8 cellular contexts compared by ENCODE assay signal in the genomic region with DNA sequence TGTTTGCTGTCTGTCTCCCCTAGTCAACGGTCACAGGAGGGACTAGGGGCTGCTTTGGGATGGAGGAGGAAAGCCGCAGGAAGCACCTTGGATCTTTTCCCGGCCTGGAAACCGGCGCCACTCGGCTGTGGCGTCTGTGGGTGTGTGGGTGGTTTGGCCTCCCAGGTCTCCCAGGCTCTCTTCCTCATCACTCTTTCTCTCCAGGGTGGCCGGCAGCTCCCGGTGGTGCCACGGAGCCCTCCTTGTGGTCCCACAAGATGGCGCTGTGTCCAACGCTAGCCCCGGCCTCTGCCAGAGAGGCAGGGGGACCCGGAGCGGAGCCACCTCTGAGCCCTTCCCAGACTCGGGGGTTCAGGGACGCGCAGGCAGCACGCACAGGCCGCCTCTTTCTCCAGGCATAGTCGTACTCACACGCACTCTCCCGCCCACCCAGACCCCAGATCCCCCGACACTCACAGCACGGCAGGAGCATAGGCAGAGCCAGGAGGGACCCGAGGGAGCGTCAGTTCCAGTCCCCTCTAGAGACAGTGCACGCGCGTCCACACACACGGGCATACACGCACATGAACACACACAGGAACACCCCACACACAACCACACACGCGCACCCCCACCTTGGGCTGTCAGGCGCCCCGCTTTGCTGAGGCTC. TPM values are rescaled to one million over a fixed set of nuclear protein-coding genes. Genes with fewer than 3 reads are reported as not detected.
DNase-seq lines count a peak whose midpoint lies in the region; ATAC-seq, FAIRE-seq and TF ChIP-seq lines count a peak whose summit lies in the region.

No MANE protein-coding gene starts in this region.

- H2BK20ac ChIP-seq in IMR-90 (ENCODE audit: low read depth, low read length) = peak overlapping the region; percentile 59

- POLR2A ChIA-PET in IMR-90 (lab: Charles Lee; ENCODE audit: unreplicated experiment) = interaction anchor here (0.5 kb wide), 1 partner anchor 132 kb away, joined by 3 read pairs; no protein-coding TSS in a partner anchor

- peak overlapping the region; percentile 51 to 93; a peak in 3 of 4 replicates for H4K8ac ChIP-seq in IMR-90 (ENCODE audit: low read depth in 2 of 2, low read length in 2 of 2)

- peaks cover 10% of the 10 kb centered on the region for H3K4me1 Mint-ChIP-seq in osteocyte (ENCODE audit: unreplicated experiment)

- H3K27me3 ChIP-seq in IMR-90 (ENCODE audit: control insufficient read depth, insufficient read depth, low read length) (no peaks in the 10 kb centered on the region; the same call in 1 of the 2 replicates), SJSA1 (replicated peaks) (no peaks in the 10 kb centered on the region), testis (no peaks in the 10 kb centered on the region)

- peak overlapping the region; percentile 50 for H3K4me3 Mint-ChIP-seq in osteocyte (ENCODE audit: unreplicated experiment)

- H3K23ac ChIP-seq in IMR-90 (ENCODE audit: low read depth, low read length) = peak overlapping the region; percentile 22

- 4% methylated on average over 17 of the region's 36 CpGs; no CpG with 5 or more reads in 1 of the 2 experiments for WGBS in IMR-90 (ENCODE audit: extremely low coverage in 2 of 2, insufficient read length in 1 of 2), 2 experiments
- 5% methylated on average over 26 to 36 of the region's 36 CpGs for WGBS in testis, 2 donors

- no peaks in the 10 kb centered on the region for H4K20me1 ChIP-seq in IMR-90 (ENCODE audit: insufficient read depth, low read length)

- peak overlapping the region; percentile 58 for H3K4ac ChIP-seq in IMR-90 (ENCODE audit: low read depth, low read length)

- DNase-seq in D721Med (ENCODE audit: insufficient read length, low spot score) (peak; percentile 96), IMR-90 (peak; percentile 82), SJSA1 (ENCODE audit: low read depth in 1 of 2, low spot score in 2 of 2) (peak; percentile 98 to 99), globus pallidus (ENCODE audit: low spot score) (peak; percentile 62), osteocyte (ENCODE audit: extremely low spot score, unreplicated experiment) (peak; percentile 93), testis (peak; percentile 85)
- DNase-seq in activated naive CD4-positive, alpha-beta T cell (lab: John Stamatoyannopoulos, UW) = peak; percentile 19 to 66 (median 40)

- peak overlapping the region; percentile 11 for H2BK5ac ChIP-seq in IMR-90 (ENCODE audit: low read depth, low read length, poor library complexity, severe bottlenecking)

- in situ Hi-C loops in IMR-90 (cut with MboI; ENCODE audit: low sequenced_read_pairs) = loop anchor here (10.0 kb wide), 1 partner anchor 363 kb away; no protein-coding TSS in a partner anchor

- no peak for FAIRE-seq in D721Med (lab: Jason Lieb, UNC)

- no peaks in the 10 kb centered on the region for H3K36me3 ChIP-seq in IMR-90 (ENCODE audit: control insufficient read depth, insufficient read depth, low read length)
- no peaks in the 10 kb centered on the region for H3K36me3 ChIP-seq in SJSA1
- no peaks in the 10 kb centered on the region for H3K36me3 ChIP-seq in testis (ENCODE audit: low read depth, missing control alignments)

- H3K9me3 ChIP-seq in IMR-90 (ENCODE audit: control insufficient read depth, insufficient read depth, low read length) (no peaks in the 10 kb centered on the region), SJSA1 (replicated peaks) (no peaks in the 10 kb centered on the region), testis (no peaks in the 10 kb centered on the region)

- CTCF ChIA-PET in IMR-90 (lab: Yijun Ruan, JAX) = interaction anchor here (0.9 to 1.0 kb wide), 2 partner anchors 365 to 368 kb away, joined by 3 read pairs; no protein-coding TSS in a partner anchor

- intact Hi-C loops in IMR-90 (cut with micrococcal nuclease) (loop anchor here (1.0 kb wide), 4 partner anchors 79 to 368 kb away; partner anchors contain the start of genes CYB5RL and MRPL37), testis (cut with DNase I; ENCODE audit: low total_unique reads) (loop anchor here (10.0 kb wide), 2 partner anchors 283 to 363 kb away; partner anchors contain the start of gene SSBP3)

- peak overlapping the region; percentile 95 for H2BK120ac ChIP-seq in IMR-90 (ENCODE audit: low read depth, low read length)

- peak; percentile 44; the same call in 1 of the 2 replicates for TF ChIP-seq POLR2A in IMR-90 (IDR thresholded peaks at IDR 0.05; ENCODE audit: low read depth, low read length)
- TF ChIP-seq POLR2A in testis (IDR thresholded peaks at IDR 0.05) = no peak

- H3K9ac ChIP-seq in IMR-90 (ENCODE audit: low read depth, low read length) = 0 out of 2 replicates have a peak overlapping the region, but pooled peaks have one; percentile 26

- H3K27me3 Mint-ChIP-seq in osteocyte (ENCODE audit: unreplicated experiment) = no peaks in the 10 kb centered on the region

- no peak overlapping the region for H3K56ac ChIP-seq in IMR-90 (ENCODE audit: extremely low read depth, insufficient read depth, low read length)

- peak overlapping the region; percentile 74; the same call in 1 of the 2 replicates for H4K5ac ChIP-seq in IMR-90 (ENCODE audit: low read depth, low read length)

- TF ChIP-seq CTCF in D721Med (IDR thresholded peaks at IDR 0.05; ENCODE audit: insufficient read depth, missing control alignments) (peak; percentile 78), IMR-90 (conservative IDR thresholded peaks at IDR 0.05; ENCODE audit: low read depth, low read length) (peak; percentile 90), osteocyte (IDR thresholded peaks at IDR 0.05) (peak; percentile 91), testis (IDR thresholded peaks at IDR 0.05) (peak; percentile 51 to 75 (median 66))

- peak overlapping the region; percentile 33; the same call in 1 of the 2 replicates for H3K18ac ChIP-seq in IMR-90 (ENCODE audit: low read depth, low read length)

- H2AFZ ChIP-seq in IMR-90 (replicated peaks; ENCODE audit: low read length, poor library complexity) = peak overlapping the region; percentile 92

- H3K27ac ChIP-seq in IMR-90 (ENCODE audit: insufficient read depth, low read length) = no peak overlapping the region; the same call in 1 of the 2 replicates
- peak overlapping the region; percentile 98 for H3K27ac ChIP-seq in SJSA1
- peak overlapping the region in 1 of 2 donors; percentile 7 for H3K27ac ChIP-seq in testis

- H3K4me1 ChIP-seq in IMR-90 (ENCODE audit: control insufficient read depth, insufficient read depth, low read length) (peaks cover 9% of the 10 kb centered on the region), SJSA1 (replicated peaks) (peaks cover 46% of the 10 kb centered on the region), testis (peaks cover 12% of the 10 kb centered on the region)

- H3K36me3 Mint-ChIP-seq in osteocyte (ENCODE audit: unreplicated experiment) = no peaks in the 10 kb centered on the region

- peaks cover 33% of the 10 kb centered on the region for H3K9me1 ChIP-seq in IMR-90 (ENCODE audit: insufficient read depth, low read length)

- H3K79me1 ChIP-seq in IMR-90 (ENCODE audit: low read depth in 1 of 2, low read length in 2 of 2) = peaks cover 0 to 6% of the 10 kb centered on the region in 2 experiments; a peak in 1 of 4 replicates

- peak overlapping the region; percentile 13; the same call in 1 of the 2 replicates for H3K4me3 ChIP-seq in IMR-90 (ENCODE audit: insufficient read depth, low read depth, low read length)
- peak overlapping the region; percentile 17 for H3K4me3 ChIP-seq in SJSA1
- peak overlapping the region; percentile 12 to 30 for H3K4me3 ChIP-seq in testis

- no peak overlapping the region for H3K27ac Mint-ChIP-seq in osteocyte (ENCODE audit: unreplicated experiment)

- dilution Hi-C loops in IMR-90 (cut with HindIII; ENCODE audit: low sequenced_read_pairs, unreplicated experiment) = no loop called here

- H2BK15ac ChIP-seq in IMR-90 (ENCODE audit: low read depth, low read length) = no peak overlapping the region; the same call in 1 of the 3 replicates

- peak overlapping the region; percentile 94 for H3K14ac ChIP-seq in IMR-90 (replicated peaks; ENCODE audit: low read depth, low read length)

- no peak overlapping the region for H2AK9ac ChIP-seq in IMR-90 (replicated peaks; ENCODE audit: low read depth, low read length, poor library complexity)

- peak overlapping the region; percentile 83 for H3K4me2 ChIP-seq in IMR-90 (ENCODE audit: low read depth, low read length)

- no peaks in the 10 kb centered on the region for H3K9me3 Mint-ChIP-seq in osteocyte (ENCODE audit: unreplicated experiment)

- peak; percentile 90 for ATAC-seq in IMR-90 (ENCODE audit: low read depth)
- no peak for ATAC-seq in GM18873 (IDR thresholded peaks at IDR 0.05; ENCODE audit: low FRiP score, unreplicated experiment)

- peak; percentile 89 for TF ChIP-seq RAD21 in IMR-90 (IDR thresholded peaks at IDR 0.05; ENCODE audit: low read length)

- peak overlapping the region; percentile 77 for H4K91ac ChIP-seq in IMR-90 (ENCODE audit: insufficient read depth, low read depth, low read length)

- BruUV-seq in IMR-90 (replicated peaks; lab: Mats Ljungman, UMichigan) = no TSS peak

- peak overlapping the region; percentile 82 for H2AK5ac ChIP-seq in IMR-90 (ENCODE audit: low read depth, low read length)

TF ChIP-seq in IMR-90, 13 proteins besides CTCF, POLR2A, EP300 and RAD21:
- TF ChIP-seq NFE2L2 (IDR thresholded peaks at IDR 0.05; ENCODE audit: low read depth, low read length) = no peak
- TF ChIP-seq FOS (IDR thresholded peaks at IDR 0.05; ENCODE audit: low read depth, low read length) = peak; percentile 33; the same call in 1 of the 2 replicates
- TF ChIP-seq SMC3 (IDR thresholded peaks at IDR 0.05; ENCODE audit: low read depth, low read length) = peak; percentile 85
- TF ChIP-seq MAZ (IDR thresholded peaks at IDR 0.05; ENCODE audit: borderline replicate concordance, low read depth, low read length) = peak; percentile 65; the same call in 1 of the 2 replicates
- no peak for TF ChIP-seq CEBPB (IDR thresholded peaks at IDR 0.05; ENCODE audit: low read depth, low read length)
- no peak for TF ChIP-seq USF2 (IDR thresholded peaks at IDR 0.05; ENCODE audit: low read depth, low read length)

RNA-seq across cellular contexts. Expression of gene CDCP2, which starts 31.2 kb away (rescaled TPM):
- total RNA-seq in IMR-90 (2012; rRNA removed) = not detected in 2 replicates
- not detected in 2 replicates for polyA plus RNA-seq in IMR-90 (2012; rRNA removed)
- not detected in 2 replicates for polyA plus RNA-seq in IMR-90 (2012; cell fraction: cytosol; rRNA removed)
- polyA plus RNA-seq in IMR-90 (2012; cell fraction: nucleus; rRNA removed; ENCODE audit: low replicate concordance) = not detected in 2 replicates
- not detected in 2 replicates for total RNA-seq in SJSA1 (2014; rRNA removed; shearing (Covaris generic))
- not detected in 2 replicates for total RNA-seq in osteocyte
- total RNA-seq in testis = under 1 TPM; 0.06 to 0.24 TPM
- 0.20 TPM for polyA plus RNA-seq in testis (ENCODE audit: insufficient read depth, low read depth, low replicate concordance)

Comparison
In these comparisons a context has a peak if more than half of its experiments do, and no peak if none do; other contexts are left out.
1. DNase-seq: peak in every context shown above with its lines; median percentile 98 in SJSA1; 96 in D721Med; 93 in osteocyte; 85 in testis; 82 in IMR-90; 62 in globus pallidus; 40 in activated naive CD4-positive, alpha-beta T cell.